Comparison of ENCODE assay signal across 26 cellular contexts in genomic region chr6:165770430-165771082, GRCh38.
"Had no signal": no experiment of that assay in that cellular context is flagged by ENCODE, and none has a peak within 500 bp of the region (broad histone marks: within the 10 kb centered on the region; RNA-seq: fewer than 3 reads in every experiment).

No MANE protein-coding gene starts in this region.

- H3K9me3 Mint-ChIP-seq: activated T-helper 1 cell treated with anti-CD3 and anti-CD28 coated beads, Interleukin-12 subunit alpha, Interleukin-12 subunit beta, Interleukin-2, Interleukin-4 antibody, amounts not matched to agents 30 ng/mL and 10 ng/mL and 1 ng/mL, durations not matched to agents 14 hours and 24 hours and 36 hours; stimulated activated memory B cell treated with anti-CD40 and anti-IgM and Interleukin-4, amounts not matched to agents 10 μg/mL and 1 μg/mL and 100 μg/mL, for 72 hours had no signal

- H3K4me3 ChIP-seq: colonic mucosa, gastroesophageal sphincter, heart left ventricle, lower lobe of right lung, mucosa of descending colon, right lobe of liver, stomach, suprapubic skin, tibial nerve had no signal

- DNase-seq: activated CD4-positive, alpha-beta T cell treated with anti-CD3 and anti-CD28 coated beads for 1 hour; activated CD4-positive, alpha-beta T cell treated with anti-CD3 and anti-CD28 coated beads, Interleukin-2, amount 50 U/mL, for 1 hour; activated CD8-positive, alpha-beta T cell treated with anti-CD3 and anti-CD28 coated beads, Interleukin-2, amount 10 ng/mL, durations not matched to agents 7 days and 5 days; activated gamma-delta T cell; activated naive CD4-positive, alpha-beta T cell treated with anti-CD3 and anti-CD28 coated beads, Interleukin-2, amount 50 U/mL, for 16 hours; aorta; brain microvascular endothelial cell; central memory CD4-positive, alpha-beta T cell; colonic mucosa; erythroblast; heart left ventricle; left colon; lower lobe of right lung; mesendoderm; mucosa of descending colon; posterior cingulate gyrus; right lobe of liver; small intestine; stimulated activated CD4-positive, alpha-beta T cell treated with anti-CD3 and anti-CD28 coated beads, Interleukin-2, amount 100 ng/mL, for 24 hours; stomach had no signal

- H3K27me3 ChIP-seq: brain microvascular endothelial cell, gastroesophageal sphincter, heart left ventricle, right lobe of liver, stomach, tibial nerve had no signal

- H3K27ac Mint-ChIP-seq: activated CD8-positive, alpha-beta T cell treated with anti-CD3 and anti-CD28 coated beads, Interleukin-2, amount 10 ng/mL, durations not matched to agents 7 days and 5 days; activated T-helper 1 cell treated with anti-CD3 and anti-CD28 coated beads, Interleukin-12 subunit alpha, Interleukin-12 subunit beta, Interleukin-2, Interleukin-4 antibody, amounts not matched to agents 30 ng/mL and 10 ng/mL and 1 ng/mL, durations not matched to agents 14 hours and 24 hours and 36 hours; stimulated activated memory B cell treated with anti-CD40 and anti-IgM and Interleukin-4, amounts not matched to agents 10 μg/mL and 1 μg/mL and 100 μg/mL, for 72 hours had no signal

- H3K4me1 ChIP-seq: colonic mucosa, tibial nerve had no signal

- ATAC-seq: activated CD8-positive, alpha-beta T cell treated with anti-CD3 and anti-CD28 coated beads, Interleukin-2, amount 10 ng/mL, durations not matched to agents 7 days and 5 days; gastroesophageal sphincter; left colon; mucosa of descending colon; right lobe of liver; stimulated activated memory B cell treated with anti-CD40 and anti-IgM and Interleukin-4, amounts not matched to agents 10 μg/mL and 1 μg/mL and 100 μg/mL, for 72 hours had no signal

- H3K36me3 ChIP-seq: brain microvascular endothelial cell, colonic mucosa, gastroesophageal sphincter, heart left ventricle, lower lobe of right lung, right lobe of liver, stomach, suprapubic skin, tibial nerve had no signal

- H3K36me3 Mint-ChIP-seq: stimulated activated memory B cell treated with anti-CD40 and anti-IgM and Interleukin-4, amounts not matched to agents 10 μg/mL and 1 μg/mL and 100 μg/mL, for 72 hours had no signal

- H3K4me3 Mint-ChIP-seq: activated CD8-positive, alpha-beta T cell treated with anti-CD3 and anti-CD28 coated beads, Interleukin-2, amount 10 ng/mL, durations not matched to agents 7 days and 5 days; activated T-helper 1 cell treated with anti-CD3 and anti-CD28 coated beads, Interleukin-12 subunit alpha, Interleukin-12 subunit beta, Interleukin-2, Interleukin-4 antibody, amounts not matched to agents 30 ng/mL and 10 ng/mL and 1 ng/mL, durations not matched to agents 14 hours and 24 hours and 36 hours; stimulated activated memory B cell treated with anti-CD40 and anti-IgM and Interleukin-4, amounts not matched to agents 10 μg/mL and 1 μg/mL and 100 μg/mL, for 72 hours had no signal

- H3K27ac ChIP-seq: brain microvascular endothelial cell, colonic mucosa, gastroesophageal sphincter, lower lobe of right lung, right lobe of liver, stomach, suprapubic skin, tibial nerve, VCaP had no signal
